ENCODE assay signal across 24 cellular contexts in the genomic region with DNA sequence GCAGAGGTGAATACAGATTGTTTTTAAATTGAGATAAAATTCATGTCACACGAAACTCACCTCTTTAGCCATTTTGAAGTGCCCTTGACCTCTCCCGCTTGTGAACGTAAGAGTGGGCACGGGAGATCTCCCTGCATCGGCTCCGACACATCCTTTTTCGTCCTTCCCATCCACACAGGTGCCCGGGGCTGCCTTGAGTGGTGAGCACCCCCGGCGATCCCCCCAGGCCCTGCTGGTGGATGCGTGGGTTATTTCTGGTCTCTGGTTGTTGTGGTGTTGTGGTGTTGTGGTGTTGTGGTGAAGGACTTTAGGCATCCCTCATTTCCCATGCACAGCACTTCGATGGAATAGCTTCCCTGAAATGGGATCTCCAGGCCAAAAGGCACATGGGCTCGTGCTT. TPM values are rescaled to one million over a fixed set of nuclear protein-coding genes. Genes with fewer than 3 reads are reported as not detected.
DNase-seq lines count a peak whose midpoint lies in the region; ATAC-seq and TF ChIP-seq lines count a peak whose summit lies in the region.
"Had no signal": no experiment of that assay in that cellular context is flagged by ENCODE, and none has a peak within 500 bp of the region (broad histone marks: within the 10 kb centered on the region; RNA-seq: fewer than 3 reads in every experiment).

No MANE protein-coding gene starts in this region.

- no peaks in the 10 kb centered on the region for H3K4me1 Mint-ChIP-seq in natural killer cell treated with Interleukin-12 subunit alpha and Interleukin-12 subunit beta and Interleukin-15 and Interleukin-18, amount 100 ng/mL, for 72 hours (ENCODE audit: low read depth in 2 of 2)
- H3K4me1 Mint-ChIP-seq in natural killer cell (peaks cover 0 to 7% of the 10 kb centered on the region in 2 donors), type B pancreatic cell (ENCODE audit: unreplicated experiment) (peaks cover 19% of the 10 kb centered on the region)
- H3K4me1 Mint-ChIP-seq in CD4-positive, alpha-beta T cell (ENCODE audit: low read depth) = no peaks in the 10 kb centered on the region
- H3K4me1 Mint-ChIP-seq: IgD-negative memory B cell had no signal

- no peak for TF ChIP-seq RAD21 in SK-N-SH (IDR thresholded peaks at IDR 0.05; ENCODE audit: low read length)

- H3K27ac ChIP-seq in SK-N-SH (ENCODE audit: low read depth in 2 of 2, low read length in 1 of 2) = no peak overlapping the region
- no peak overlapping the region for H3K27ac ChIP-seq in CD4-positive, alpha-beta T cell (ENCODE audit: low read depth, low read length)
- H3K27ac ChIP-seq: 22Rv1, C4-2B, Peyer's patch had no signal

- CTCF ChIA-PET in SK-N-SH (lab: Yijun Ruan, JAX) = no interaction called here
- CTCF ChIA-PET in CD4-positive, alpha-beta T cell (lab: Charles Lee) = no interaction called here

- no peak overlapping the region for H3K4me2 ChIP-seq in SK-N-SH

- POLR2A ChIA-PET in SK-N-SH (lab: Yijun Ruan, JAX) = no interaction called here
- POLR2A ChIA-PET in CD4-positive, alpha-beta T cell (lab: Charles Lee) = no interaction called here

- no peaks in the 10 kb centered on the region for H4K20me1 ChIP-seq in SK-N-SH (ENCODE audit: insufficient read depth)

- TF ChIP-seq CTCF in SK-N-SH (IDR thresholded peaks at IDR 0.05) (no peak), natural killer cell (IDR thresholded peaks at IDR 0.05) (no peak), type B pancreatic cell (conservative IDR thresholded peaks at IDR 0.05) (no peak)
- no peak for TF ChIP-seq CTCF in CD4-positive, alpha-beta T cell (IDR thresholded peaks at IDR 0.05)

- ATAC-seq in SK-N-SH treated with all-trans-retinoic acid at 6 μM for 48 hours (no peak), natural killer cell (no peak)
- ATAC-seq in natural killer cell treated with Interleukin-12 subunit alpha and Interleukin-12 subunit beta and Interleukin-15 and Interleukin-18, amount 100 ng/mL, for 72 hours = no peak
- ATAC-seq in CD4-positive, alpha-beta T cell (ENCODE audit: poor library complexity) = no peak

- H3K36me3 ChIP-seq in SK-N-SH (replicated peaks in 1 of 2; ENCODE audit: control insufficient read depth in 1 of 2, insufficient read depth in 2 of 2, low read length in 1 of 2) = no peaks in the 10 kb centered on the region
- H3K36me3 ChIP-seq: Peyer's patch had no signal

- H3K9ac ChIP-seq in SK-N-SH = no peak overlapping the region

- intact Hi-C loops in natural killer cell (cut with micrococcal nuclease) = no loop called here
- intact Hi-C loops in CD4-positive, alpha-beta T cell (cut with DNase I, micrococcal nuclease) = no loop called here

- no peak overlapping the region for H3K4me3 ChIP-seq in SK-N-SH (ENCODE audit: low read depth in 2 of 2, low read length in 1 of 2)
- H3K4me3 ChIP-seq: Peyer's patch had no signal

- peaks cover 11% of the 10 kb centered on the region; the same call in 1 of the 2 replicates for H3K27me3 ChIP-seq in SK-N-SH (ENCODE audit: insufficient read depth)
- H3K27me3 ChIP-seq in CD4-positive, alpha-beta T cell (ENCODE audit: control insufficient read depth, insufficient read depth, low read length) = peaks cover 4% of the 10 kb centered on the region
- H3K27me3 ChIP-seq: Peyer's patch had no signal

- H2AFZ ChIP-seq in SK-N-SH (ENCODE audit: low read depth) = no peak overlapping the region

- peaks cover 12% of the 10 kb centered on the region for H3K9me3 Mint-ChIP-seq in natural killer cell treated with Interleukin-12 subunit alpha and Interleukin-12 subunit beta and Interleukin-15 and Interleukin-18, amount 100 ng/mL, for 72 hours
- peaks cover 0 to 7% of the 10 kb centered on the region in 2 donors for H3K9me3 Mint-ChIP-seq in natural killer cell
- H3K9me3 Mint-ChIP-seq in type B pancreatic cell = no peaks in the 10 kb centered on the region
- H3K9me3 Mint-ChIP-seq in CD4-positive, alpha-beta T cell = no peaks in the 10 kb centered on the region

- no peak for TF ChIP-seq EP300 in SK-N-SH (IDR thresholded peaks at IDR 0.05; ENCODE audit: borderline replicate concordance in 1 of 2, low read depth in 1 of 2, low read length in 1 of 2)

- H3K4me3 Mint-ChIP-seq in natural killer cell treated with Interleukin-12 subunit alpha and Interleukin-12 subunit beta and Interleukin-15 and Interleukin-18, amount 100 ng/mL, for 72 hours = no peak overlapping the region
- no peak overlapping the region for H3K4me3 Mint-ChIP-seq in natural killer cell
- H3K4me3 Mint-ChIP-seq in type B pancreatic cell = no peak overlapping the region
- H3K4me3 Mint-ChIP-seq in CD4-positive, alpha-beta T cell = no peak overlapping the region
- H3K4me3 Mint-ChIP-seq: IgD-negative memory B cell had no signal

- H3K27me3 Mint-ChIP-seq in natural killer cell treated with Interleukin-12 subunit alpha and Interleukin-12 subunit beta and Interleukin-15 and Interleukin-18, amount 100 ng/mL, for 72 hours = peaks cover 11 to 13% of the 10 kb centered on the region in 2 donors
- peaks cover 11 to 21% of the 10 kb centered on the region in 2 donors for H3K27me3 Mint-ChIP-seq in natural killer cell (ENCODE audit: low read depth in 2 of 2)
- H3K27me3 Mint-ChIP-seq in type B pancreatic cell = no peaks in the 10 kb centered on the region
- no peaks in the 10 kb centered on the region for H3K27me3 Mint-ChIP-seq in CD4-positive, alpha-beta T cell
- H3K27me3 Mint-ChIP-seq: IgD-negative memory B cell had no signal

- no peaks in the 10 kb centered on the region for H3K9me2 ChIP-seq in SK-N-SH

- H3K4me1 ChIP-seq in SK-N-SH (ENCODE audit: control insufficient read depth in 1 of 2, insufficient read depth in 2 of 2, low read depth in 1 of 2, low read length in 1 of 2) = no peaks in the 10 kb centered on the region; a peak in 1 of 4 replicates
- H3K4me1 ChIP-seq: Peyer's patch had no signal

- H3K9me3 ChIP-seq in SK-N-SH = no peaks in the 10 kb centered on the region
- H3K9me3 ChIP-seq in CD4-positive, alpha-beta T cell (ENCODE audit: control insufficient read depth, low read length) = no peaks in the 10 kb centered on the region
- H3K9me3 ChIP-seq: Peyer's patch had no signal

- peaks cover 3% of the 10 kb centered on the region for H3F3A ChIP-seq in SK-N-SH (replicated peaks; ENCODE audit: insufficient read depth)

- H3K79me2 ChIP-seq in SK-N-SH (ENCODE audit: insufficient read depth) = no peaks in the 10 kb centered on the region

- H3K36me3 Mint-ChIP-seq in natural killer cell treated with Interleukin-12 subunit alpha and Interleukin-12 subunit beta and Interleukin-15 and Interleukin-18, amount 100 ng/mL, for 72 hours = no peaks in the 10 kb centered on the region
- no peaks in the 10 kb centered on the region for H3K36me3 Mint-ChIP-seq in natural killer cell
- H3K36me3 Mint-ChIP-seq in type B pancreatic cell = no peaks in the 10 kb centered on the region
- no peaks in the 10 kb centered on the region for H3K36me3 Mint-ChIP-seq in CD4-positive, alpha-beta T cell (ENCODE audit: low read depth)

- no peak overlapping the region for H3K27ac Mint-ChIP-seq in natural killer cell treated with Interleukin-12 subunit alpha and Interleukin-12 subunit beta and Interleukin-15 and Interleukin-18, amount 100 ng/mL, for 72 hours
- no peak overlapping the region for H3K27ac Mint-ChIP-seq in natural killer cell
- H3K27ac Mint-ChIP-seq in type B pancreatic cell = no peak overlapping the region
- H3K27ac Mint-ChIP-seq in CD4-positive, alpha-beta T cell = no peak overlapping the region
- H3K27ac Mint-ChIP-seq: IgD-negative memory B cell had no signal

- peak; percentile 4 for DNase-seq in SK-N-SH
- DNase-seq in natural killer cell treated with Interleukin-12 subunit alpha and Interleukin-12 subunit beta and Interleukin-15 and Interleukin-18, amount 100 ng/mL, for 72 hours (ENCODE audit: low spot score) = peak; percentile 23
- no peak for DNase-seq in natural killer cell
- peak; percentile 69 for DNase-seq in mesenteric fat pad (ENCODE audit: low spot score)
- DNase-seq in type B pancreatic cell (ENCODE audit: extremely low spot score, unreplicated experiment) = peak; percentile 56
- no peak for DNase-seq in CD4-positive, alpha-beta T cell
- no peak for DNase-seq in NCI-H82 (lab: John Stamatoyannopoulos, UW)
- DNase-seq: ACHN, DMS53, GDM1, MV-4-11, NCI-H1105 treated with DMSO at 0.1 percent for 48 hours, NCI-H2029 treated with DMSO at 0.1 percent for 48 hours, NCI-H2171, NCI-H345, NCI-H524 had no signal

- WGBS in SK-N-SH (ENCODE audit: low lambda C conversion rate) = 66% methylated on average over 11 of the region's 13 CpGs

TF ChIP-seq in SK-N-SH, 30 proteins besides CTCF, POLR2A, EP300 and RAD21 (continues in another document):
- no peak for TF ChIP-seq FOSL2 (IDR thresholded peaks at IDR 0.05; ENCODE audit: borderline replicate concordance, low read depth)
- TF ChIP-seq, protein P1, sequence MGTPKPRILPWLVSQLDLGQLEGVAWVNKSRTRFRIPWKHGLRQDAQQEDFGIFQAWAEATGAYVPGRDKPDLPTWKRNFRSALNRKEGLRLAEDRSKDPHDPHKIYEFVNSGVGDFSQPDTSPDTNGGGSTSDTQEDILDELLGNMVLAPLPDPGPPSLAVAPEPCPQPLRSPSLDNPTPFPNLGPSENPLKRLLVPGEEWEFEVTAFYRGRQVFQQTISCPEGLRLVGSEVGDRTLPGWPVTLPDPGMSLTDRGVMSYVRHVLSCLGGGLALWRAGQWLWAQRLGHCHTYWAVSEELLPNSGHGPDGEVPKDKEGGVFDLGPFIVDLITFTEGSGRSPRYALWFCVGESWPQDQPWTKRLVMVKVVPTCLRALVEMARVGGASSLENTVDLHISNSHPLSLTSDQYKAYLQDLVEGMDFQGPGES (IDR thresholded peaks at IDR 0.05; ENCODE audit: low read depth, low read length) = no peak
- no peak for TF ChIP-seq CHD2 (IDR thresholded peaks at IDR 0.05; ENCODE audit: low read length, partially characterized antibody)

TF ChIP-seq in SK-N-SH treated with all-trans-retinoic acid at 6 μM for 48 hours, 23 proteins besides CTCF, POLR2A, EP300 and RAD21 (continues in another document):
- TF ChIP-seq, protein P2, sequence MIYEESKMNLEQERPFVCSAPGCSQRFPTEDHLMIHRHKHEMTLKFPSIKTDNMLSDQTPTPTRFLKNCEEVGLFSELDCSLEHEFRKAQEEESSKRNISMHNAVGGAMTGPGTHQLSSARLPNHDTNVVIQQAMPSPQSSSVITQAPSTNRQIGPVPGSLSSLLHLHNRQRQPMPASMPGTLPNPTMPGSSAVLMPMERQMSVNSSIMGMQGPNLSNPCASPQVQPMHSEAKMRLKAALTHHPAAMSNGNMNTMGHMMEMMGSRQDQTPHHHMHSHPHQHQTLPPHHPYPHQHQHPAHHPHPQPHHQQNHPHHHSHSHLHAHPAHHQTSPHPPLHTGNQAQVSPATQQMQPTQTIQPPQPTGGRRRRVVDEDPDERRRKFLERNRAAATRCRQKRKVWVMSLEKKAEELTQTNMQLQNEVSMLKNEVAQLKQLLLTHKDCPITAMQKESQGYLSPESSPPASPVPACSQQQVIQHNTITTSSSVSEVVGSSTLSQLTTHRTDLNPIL (CRISPR knock-in tag; IDR thresholded peaks at IDR 0.05; ENCODE audit: low read depth) = no peak
- no peak for TF ChIP-seq ESRRG (CRISPR knock-in tag; IDR thresholded peaks at IDR 0.05)

RNA-seq across cellular contexts. Expression of a gene that starts 46.1 kb away (rescaled TPM):
- polyA plus RNA-seq in SK-N-SH (2012; rRNA removed) = 0.02 and 0.03 TPM in 2 replicates
- polyA plus RNA-seq in SK-N-SH (2012; cell fraction: cytosol; rRNA removed) = 0.01 TPM in 2 replicates
- 0.01 and 0.02 TPM in 2 replicates for polyA plus RNA-seq in SK-N-SH (2012; cell fraction: nucleus; rRNA removed)
- not detected for total RNA-seq in natural killer cell treated with Interleukin-12 subunit alpha and Interleukin-12 subunit beta and Interleukin-15 and Interleukin-18, amount 100 ng/mL, for 72 hours
- total RNA-seq in natural killer cell = not detected
- not detected for total RNA-seq in mesenteric fat pad
- 1.2 and 1.3 TPM in 2 replicates for total RNA-seq in type B pancreatic cell (ENCODE audit: low replicate concordance)
- not detected for total RNA-seq in CD4-positive, alpha-beta T cell
- total RNA-seq: H4, M059J, OCI-LY7, Peyer's patch had no signal
- polyA plus RNA-seq: IgD-negative memory B cell had no signal

Comparison
In these comparisons a context has a peak if more than half of its experiments do, and no peak if none do; other contexts are left out.
1. DNase-seq: peak in SK-N-SH (single experiment), natural killer cell treated with Interleukin-12 subunit alpha and Interleukin-12 subunit beta and Interleukin-15 and Interleukin-18, amount 100 ng/mL, for 72 hours (single experiment), mesenteric fat pad (single experiment) and type B pancreatic cell (single experiment); none in natural killer cell (single experiment), CD4-positive, alpha-beta T cell (0 of 10) and NCI-H82 (single experiment).